In genomic region chr20:37359836-37360235, GRCh38 we compare ENCODE assay signal across 1 cellular context.
TF ChIP-seq lines count a peak whose summit lies in the region.

No MANE protein-coding gene starts in this region.

TF ChIP-seq in WTC11, 78 proteins besides CTCF, POLR2A, EP300 and RAD21 (continued from another document):
- TF ChIP-seq ZNF281 (CRISPR knock-in tag; IDR thresholded peaks at IDR 0.05) (no peak), ATF6 (CRISPR knock-in tag; IDR thresholded peaks at IDR 0.05) (no peak), ESRRA (CRISPR knock-in tag; IDR thresholded peaks at IDR 0.05; ENCODE audit: borderline replicate concordance) (no peak), ARID4B (CRISPR knock-in tag; IDR thresholded peaks at IDR 0.05; ENCODE audit: borderline replicate concordance) (no peak), ZNF425 (CRISPR knock-in tag; conservative IDR thresholded peaks at IDR 0.05) (no peak), MAX (CRISPR knock-in tag; IDR thresholded peaks at IDR 0.05) (no peak), IRF2 (CRISPR knock-in tag; IDR thresholded peaks at IDR 0.05; ENCODE audit: borderline replicate concordance, low read depth) (no peak), ETV6 (CRISPR knock-in tag; IDR thresholded peaks at IDR 0.05) (no peak), FOXK1 (CRISPR knock-in tag; IDR thresholded peaks at IDR 0.05) (no peak), ZSCAN18 (CRISPR knock-in tag; IDR thresholded peaks at IDR 0.05) (no peak), AR (CRISPR knock-in tag; IDR thresholded peaks at IDR 0.05) (no peak), PRRX2 (CRISPR knock-in tag; IDR thresholded peaks at IDR 0.05) (no peak), AFF4 (CRISPR knock-in tag; IDR thresholded peaks at IDR 0.05; ENCODE audit: borderline replicate concordance) (no peak)
